8 cellular contexts compared by ENCODE assay signal in genomic region chr7:157335991-157336382, GRCh38. TPM values are rescaled to one million over a fixed set of nuclear protein-coding genes. Genes with fewer than 3 reads are reported as not detected.
A peak's percentile ranks its signal among the peaks of the same experiment; 100 is the strongest.
DNase-seq lines count a peak whose midpoint lies in the region; ATAC-seq and TF ChIP-seq lines count a peak whose summit lies in the region.

No MANE protein-coding gene starts in this region.

- ATAC-seq in activated T-helper 17 cell treated with anti-CD3 and anti-CD28 coated beads, Interleukin-2, amount 50 U/mL, for 72 hours (replicated peaks): no peak
- ATAC-seq in GM18861 (IDR thresholded peaks at IDR 0.05; ENCODE audit: unreplicated experiment) (no peak), HG02981 (IDR thresholded peaks at IDR 0.05; ENCODE audit: unreplicated experiment) (no peak), HG02973 (IDR thresholded peaks at IDR 0.05; ENCODE audit: unreplicated experiment) (no peak), HG02588 (IDR thresholded peaks at IDR 0.05; ENCODE audit: unreplicated experiment) (no peak)

- H3K27ac ChIP-seq in iPS DF 6.9 (ENCODE audit: low read length): no peak overlapping the region
- H3K27ac ChIP-seq in spleen: peak overlapping the region; percentile 92 to 99 (median 99)

- peaks cover 2% of the 10 kb centered on the region; the same call in 1 of the 2 replicates for H3K36me3 ChIP-seq in H7 (replicated peaks; ENCODE audit: control insufficient read depth, insufficient read depth, low read length)
- H3K36me3 ChIP-seq in iPS DF 6.9 (ENCODE audit: control insufficient read depth, insufficient read depth, low read length): 0 out of 2 replicates have a peak, but pooled peaks cover 2% of the 10 kb centered on the region
- H3K36me3 ChIP-seq in spleen: no peaks in the 10 kb centered on the region

- no peaks in the 10 kb centered on the region for H3K9me3 Mint-ChIP-seq in activated T-helper 17 cell treated with anti-CD3 and anti-CD28 coated beads, Interleukin-2, amount 50 U/mL, for 72 hours

- no peaks in the 10 kb centered on the region for H3K27me3 ChIP-seq in H7 (ENCODE audit: control insufficient read depth, insufficient read depth, low read length)
- H3K27me3 ChIP-seq in iPS DF 6.9 (ENCODE audit: control insufficient read depth, insufficient read depth, low read length): no peaks in the 10 kb centered on the region
- H3K27me3 ChIP-seq in spleen (replicated peaks in 1 of 7): no peaks in the 10 kb centered on the region

- peaks cover 44% of the 10 kb centered on the region for H3K36me3 Mint-ChIP-seq in activated T-helper 17 cell treated with anti-CD3 and anti-CD28 coated beads, Interleukin-2, amount 50 U/mL, for 72 hours (ENCODE audit: low read depth)

- no peaks in the 10 kb centered on the region for H3K9me3 ChIP-seq in iPS DF 6.9 (ENCODE audit: control insufficient read depth, insufficient read depth, low read length)
- H3K9me3 ChIP-seq in spleen: no peaks in the 10 kb centered on the region

- WGBS in iPS DF 6.9 (ENCODE audit: insufficient coverage, insufficient read length): no CpG with 5 or more reads among the region's 11 CpGs
- WGBS in spleen, 5 donors: 49 to 59% (median 53%) methylated on average over 11 of the region's 11 CpGs

- peaks cover 14% of the 10 kb centered on the region for H3K4me1 Mint-ChIP-seq in activated T-helper 17 cell treated with anti-CD3 and anti-CD28 coated beads, Interleukin-2, amount 50 U/mL, for 72 hours

- DNase-seq in H7 (peak; percentile 53), iPS DF 6.9 (ENCODE audit: low read depth, low spot score) (no peak), spleen (peak; percentile 80)

- peak overlapping the region; percentile 94 for H3K27ac Mint-ChIP-seq in activated T-helper 17 cell treated with anti-CD3 and anti-CD28 coated beads, Interleukin-2, amount 50 U/mL, for 72 hours

- intact Hi-C loops in spleen (cut with DNase I; ENCODE audit: low total_unique reads): no loop called here

- no peaks in the 10 kb centered on the region for H3K27me3 Mint-ChIP-seq in activated T-helper 17 cell treated with anti-CD3 and anti-CD28 coated beads, Interleukin-2, amount 50 U/mL, for 72 hours

- H3K4me3 ChIP-seq in H7 (ENCODE audit: insufficient read depth, low read depth, low read length) (peak overlapping the region; percentile 61), iPS DF 6.9 (ENCODE audit: low read length) (peak overlapping the region; percentile 93; the same call in 1 of the 2 replicates), spleen (peak overlapping the region; percentile 70 to 86 (median 75))

- H3K4me3 Mint-ChIP-seq in activated T-helper 17 cell treated with anti-CD3 and anti-CD28 coated beads, Interleukin-2, amount 50 U/mL, for 72 hours: peak overlapping the region; percentile 97

- TF ChIP-seq CTCF in spleen (IDR thresholded peaks at IDR 0.05 in 8 of 11, conservative IDR thresholded peaks at IDR 0.05 in 3 of 11): no peak

- H3K4me1 ChIP-seq in iPS DF 6.9 (ENCODE audit: control insufficient read depth, insufficient read depth, low read length) (peaks cover 4% of the 10 kb centered on the region; the same call in 1 of the 2 replicates), spleen (peaks cover 20 to 58% (median 41%) of the 10 kb centered on the region in 6 donors)

- TF ChIP-seq POLR2A in spleen (IDR thresholded peaks at IDR 0.05): no peak

RNA-seq across cellular contexts. Expression of gene DNAJB6, which starts 0.8 kb away (rescaled TPM):
- total RNA-seq in H7 (2014; rRNA removed; shearing (Covaris generic)): 206 and 230 TPM in 2 replicates
- 100 to 1,000 TPM; 113 to 118 TPM for total RNA-seq in activated T-helper 17 cell treated with anti-CD3 and anti-CD28 coated beads, Interleukin-2, amount 50 U/mL, for 72 hours
- total RNA-seq in spleen: 100 to 1,000 TPM in 2 of 7 donors, 10 to 100 TPM in 5; 84.8 to 115 (median 95.9) TPM
- polyA plus RNA-seq in spleen: 10 to 100 TPM; 37.7 to 70.8 (median 49.5) TPM
